11 cellular contexts compared by ENCODE assay signal in the genomic region with DNA sequence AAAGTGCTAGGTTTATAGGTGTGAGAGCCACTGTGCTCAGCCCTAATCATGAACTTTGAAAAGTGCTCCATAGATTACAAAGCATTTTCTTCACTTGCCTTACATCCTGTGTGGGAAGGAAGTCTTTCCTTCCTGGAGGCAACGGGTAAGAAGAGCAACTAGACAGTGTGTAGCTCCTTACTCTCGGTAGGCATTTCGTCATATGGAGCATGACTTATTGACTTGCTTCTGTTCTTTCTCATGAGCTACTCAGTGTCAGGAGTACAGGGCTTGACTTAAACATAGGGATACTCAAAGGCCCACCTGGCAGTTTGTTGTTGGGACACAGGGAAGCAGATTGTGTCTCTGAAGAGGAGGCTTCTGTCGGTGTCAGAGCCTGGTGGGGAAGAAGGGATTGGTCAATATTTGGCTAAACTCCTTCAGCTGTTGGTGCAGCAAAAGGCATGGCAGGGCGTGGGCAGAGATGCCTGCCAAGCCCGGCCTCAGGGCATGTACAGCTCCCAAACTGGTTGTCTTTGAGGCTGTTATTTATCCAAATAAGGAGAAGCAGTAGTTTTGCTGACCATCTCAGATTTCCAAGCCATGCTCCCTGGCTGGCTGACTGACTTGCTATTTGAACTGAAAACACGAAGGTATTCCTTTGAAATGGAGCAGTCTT.
DNase-seq lines count a peak whose midpoint lies in the region; ATAC-seq and TF ChIP-seq lines count a peak whose summit lies in the region.
"Had no signal": no experiment of that assay in that cellular context is flagged by ENCODE, and none has a peak within 500 bp of the region (broad histone marks: within the 10 kb centered on the region; RNA-seq: fewer than 3 reads in every experiment).

No MANE protein-coding gene starts in this region.

- H3K4me1 ChIP-seq in right atrium auricular region (peaks cover 0 to 18% of the 10 kb centered on the region in 2 donors), adipocyte (ENCODE audit: control insufficient read depth, insufficient read depth, low read length) (peaks cover 28% of the 10 kb centered on the region), thyroid gland (peaks cover 32 to 40% of the 10 kb centered on the region in 2 donors), sigmoid colon (peaks cover 0 to under 1% (median 0%) of the 10 kb centered on the region in 4 donors)

- 49 to 76% methylated on average over 7 of the region's 7 CpGs for WGBS in thyroid gland, 2 donors
- 41 to 67% methylated on average over 7 of the region's 7 CpGs for WGBS in sigmoid colon, 2 donors

- H3K4me3 ChIP-seq in right atrium auricular region (no peak overlapping the region), adipocyte (ENCODE audit: low read length) (no peak overlapping the region), thyroid gland (replicated peaks in 1 of 3) (no peak overlapping the region), sigmoid colon (no peak overlapping the region)

- DNase-seq in left cardiac atrium (no peak), right atrium auricular region (ENCODE audit: low spot score) (no peak), adipocyte (ENCODE audit: low read depth) (peak; percentile 78), islet precursor cell (peak; percentile 73), thyroid gland (peak; percentile 68 to 74), sigmoid colon (no peak), epidermal melanocyte (ENCODE audit: insufficient read length, low spot score) (no peak)
- DNase-seq: glutamatergic neuron, NCI-H1694, OCI-M1 had no signal

- ATAC-seq in left cardiac atrium (peak; percentile 41 to 47), HG02852 (IDR thresholded peaks at IDR 0.05; ENCODE audit: unreplicated experiment) (no peak)

- no peak overlapping the region for H3K9ac ChIP-seq in adipocyte (ENCODE audit: low read length)

- H3K27ac ChIP-seq in right atrium auricular region (no peak overlapping the region), thyroid gland (peak overlapping the region; percentile 24 to 81 (median 78)), sigmoid colon (no peak overlapping the region)

- no peak for TF ChIP-seq EP300 in sigmoid colon (IDR thresholded peaks at IDR 0.05)

- H3K27me3 ChIP-seq in right atrium auricular region: no peaks in the 10 kb centered on the region
- no peaks in the 10 kb centered on the region for H3K27me3 ChIP-seq in adipocyte (replicated peaks; ENCODE audit: control insufficient read depth, insufficient read depth, low read length)
- no peaks in the 10 kb centered on the region for H3K27me3 ChIP-seq in thyroid gland
- H3K27me3 ChIP-seq in sigmoid colon: no peaks in the 10 kb centered on the region

- TF ChIP-seq CTCF in right atrium auricular region (IDR thresholded peaks at IDR 0.05) (no peak), thyroid gland (IDR thresholded peaks at IDR 0.05) (no peak), sigmoid colon (IDR thresholded peaks at IDR 0.05) (no peak)

- intact Hi-C loops in left cardiac atrium (cut with DNase I): no loop called here
- intact Hi-C loops in thyroid gland (cut with DNase I): no loop called here
- intact Hi-C loops in sigmoid colon (cut with DNase I): no loop called here

- H3K9me3 ChIP-seq in right atrium auricular region (no peaks in the 10 kb centered on the region), adipocyte (ENCODE audit: control insufficient read depth, low read length) (no peaks in the 10 kb centered on the region), thyroid gland (no peaks in the 10 kb centered on the region), sigmoid colon (no peaks in the 10 kb centered on the region)

- TF ChIP-seq POLR2A in thyroid gland (IDR thresholded peaks at IDR 0.05): no peak
- no peak for TF ChIP-seq POLR2A in sigmoid colon (IDR thresholded peaks at IDR 0.05)

- H3K36me3 ChIP-seq in right atrium auricular region (no peaks in the 10 kb centered on the region), adipocyte (ENCODE audit: control insufficient read depth, insufficient read depth, low read length, severe bottlenecking) (no peaks in the 10 kb centered on the region), thyroid gland (no peaks in the 10 kb centered on the region), sigmoid colon (no peaks in the 10 kb centered on the region)

Comparison
In these comparisons a context has a peak if more than half of its experiments do, and no peak if none do; other contexts are left out.
1. DNase-seq: peak in adipocyte (single experiment), islet precursor cell (single experiment) and thyroid gland (2 of 2); none in left cardiac atrium (single experiment), right atrium auricular region (single experiment), sigmoid colon (single experiment) and epidermal melanocyte (single experiment).
2. H3K27ac ChIP-seq: peak in thyroid gland (3 of 3); none in right atrium auricular region (0 of 2) and sigmoid colon (0 of 4).